15 cellular contexts compared by ENCODE assay signal in genomic region chr2:129587426-129588064, GRCh38.
"Had no signal": no experiment of that assay in that cellular context is flagged by ENCODE, and none has a peak within 500 bp of the region (broad histone marks: within the 10 kb centered on the region; RNA-seq: fewer than 3 reads in every experiment).

No MANE protein-coding gene starts in this region.

- H3K9me3 ChIP-seq: esophagus muscularis mucosa, lower lobe of right lung, spleen had no signal

- DNase-seq: activated CD4-positive, alpha-beta T cell treated with anti-CD3 and anti-CD28 coated beads, Interleukin-2, amount 10 ng/mL, durations not matched to agents 24 days and 14 days; brain microvascular endothelial cell; dorsolateral prefrontal cortex; kidney glomerular epithelial cell; lower lobe of right lung; naive thymus-derived CD4-positive, alpha-beta T cell; nucleus accumbens; SK-N-SH; spleen; stimulated activated CD4-positive, alpha-beta T cell treated with anti-CD3 and anti-CD28 coated beads, Interleukin-1b, Interleukin-23, amount 100 ng/mL, for 48 hours; stimulated activated naive CD4-positive, alpha-beta T cell treated with Interleukin-2 at 50 U/mL for 16 hours; T-helper 1 cell had no signal

- H3K27me3 ChIP-seq: brain microvascular endothelial cell had no signal

- H3K4me1 ChIP-seq: esophagus muscularis mucosa, lower lobe of right lung, spleen had no signal

- H3K27ac ChIP-seq: brain microvascular endothelial cell, dorsolateral prefrontal cortex, esophagus muscularis mucosa, lower lobe of right lung, spleen had no signal

- H3K4me3 ChIP-seq: dorsolateral prefrontal cortex, esophagus muscularis mucosa, lower lobe of right lung, spleen had no signal

- H3K36me3 ChIP-seq: brain microvascular endothelial cell, esophagus muscularis mucosa, lower lobe of right lung, spleen had no signal

- ATAC-seq: activated naive CD4-positive, alpha-beta T cell treated with anti-CD3 and anti-CD28 coated beads, Interleukin-2, amount 50 U/mL, for 72 hours; lower lobe of right lung; naive thymus-derived CD4-positive, alpha-beta T cell; sciatic nerve had no signal
